1 cellular context compared by ENCODE assay signal in the genomic region with DNA sequence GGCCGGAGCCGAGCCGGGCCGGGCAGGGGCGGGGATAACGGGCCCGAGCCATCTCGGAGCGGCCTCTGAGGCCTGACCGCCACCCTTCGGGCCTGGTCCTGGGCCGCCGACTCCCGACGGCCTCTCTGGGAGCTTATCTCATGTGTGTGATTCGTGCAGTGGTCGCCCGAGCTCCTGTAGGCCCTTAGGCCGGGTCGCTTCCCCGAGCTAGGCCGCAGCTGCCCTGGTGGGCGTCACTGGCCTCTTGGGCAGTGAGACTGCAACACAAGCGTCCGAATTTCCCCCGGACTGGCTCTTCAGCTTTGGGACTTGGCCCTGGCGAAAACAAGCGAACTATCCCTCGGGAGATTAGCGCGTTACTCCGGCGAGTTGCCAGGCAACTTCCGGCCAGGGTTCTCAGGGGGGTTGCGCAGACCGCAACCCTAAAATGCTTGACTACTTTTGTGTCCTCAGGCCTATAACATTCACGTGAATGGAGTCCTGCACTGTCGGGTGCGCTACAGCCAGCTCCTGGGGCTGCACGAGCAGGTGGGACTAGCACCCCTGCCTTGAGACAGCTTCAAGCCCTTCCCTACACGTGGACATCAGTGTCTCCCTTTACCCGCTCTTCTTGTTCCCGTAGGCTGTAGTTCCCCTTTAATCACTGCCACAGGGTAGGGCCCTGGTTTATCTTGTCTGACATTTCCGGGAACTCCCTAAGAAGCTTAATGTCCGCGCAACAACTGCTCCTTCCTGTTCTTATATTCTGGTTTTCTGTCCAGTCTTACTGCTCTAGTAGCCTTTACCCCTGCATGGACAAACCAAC.
TF ChIP-seq lines count a peak whose summit lies in the region.

No MANE protein-coding gene starts in this region.

TF ChIP-seq in IMR-90, 13 proteins besides CTCF, POLR2A, EP300 and RAD21:
- no peak for TF ChIP-seq FOS (IDR thresholded peaks at IDR 0.05; ENCODE audit: low read depth, low read length)
- TF ChIP-seq MXI1 (IDR thresholded peaks at IDR 0.05; ENCODE audit: borderline replicate concordance, low read depth, low read length) = peak; percentile 78; the same call in 1 of the 2 replicates
